ENCODE assay signal across 27 cellular contexts in genomic region chr4:6058531-6059374, GRCh38. TPM values are rescaled to one million over a fixed set of nuclear protein-coding genes. Genes with fewer than 3 reads are reported as not detected.
"Had no signal": no experiment of that assay in that cellular context is flagged by ENCODE, and none has a peak within 500 bp of the region (broad histone marks: within the 10 kb centered on the region; RNA-seq: fewer than 3 reads in every experiment).

No MANE protein-coding gene starts in this region.

- H3K27ac Mint-ChIP-seq: activated CD4-positive, alpha-beta memory T cell treated with anti-CD3 and anti-CD28 coated beads, Interleukin-2, amount 10 ng/mL, durations not matched to agents 7 days and 5 days; activated CD4-positive, alpha-beta T cell treated with anti-CD3 and anti-CD28 coated beads, Interleukin-2, amount 10 ng/mL, durations not matched to agents 24 days and 14 days; activated naive CD4-positive, alpha-beta T cell treated with anti-CD3 and anti-CD28 coated beads for 36 hours; activated naive CD8-positive, alpha-beta T cell treated with anti-CD3 and anti-CD28 coated beads, Interleukin-2, amount 10 ng/mL, durations not matched to agents 7 days and 5 days; activated T-cell treated with anti-CD3 and anti-CD28 coated beads, Interleukin-2, amount 50 U/mL, for 72 hours; effector memory CD8-positive, alpha-beta T cell; natural killer cell treated with Interleukin-12 subunit alpha and Interleukin-12 subunit beta and Interleukin-15 and Interleukin-18, amount 100 ng/mL, for 72 hours; stimulated activated effector memory CD8-positive, alpha-beta T cell treated with anti-CD3 and anti-CD28 coated beads, Interleukin-12 subunit alpha, Interleukin-12 subunit beta, amount 100 ng/mL, for 72 hours; stimulated activated naive CD8-positive, alpha-beta T cell treated with anti-CD3 and anti-CD28 coated beads, Interleukin-15, amount 100 ng/mL, for 72 hours had no signal

- H3K9me3 ChIP-seq: prostate gland had no signal

- H3K4me1 ChIP-seq: breast epithelium, gastrocnemius medialis, left ventricle myocardium inferior, prostate gland, suprapubic skin, transverse colon, uterus had no signal

- H3K36me3 ChIP-seq: breast epithelium, esophagus squamous epithelium, gastrocnemius medialis, left ventricle myocardium inferior, prostate gland, suprapubic skin, transverse colon, uterus had no signal

- H3K27me3 Mint-ChIP-seq: activated CD4-positive, alpha-beta memory T cell treated with anti-CD3 and anti-CD28 coated beads, Interleukin-2, amount 10 ng/mL, durations not matched to agents 7 days and 5 days; activated CD4-positive, alpha-beta T cell treated with anti-CD3 and anti-CD28 coated beads, Interleukin-2, amount 10 ng/mL, durations not matched to agents 24 days and 14 days; activated naive CD8-positive, alpha-beta T cell treated with anti-CD3 and anti-CD28 coated beads, Interleukin-2, amount 10 ng/mL, durations not matched to agents 7 days and 5 days; central memory CD8-positive, alpha-beta T cell; effector memory CD8-positive, alpha-beta T cell; natural killer cell treated with Interleukin-12 subunit alpha and Interleukin-12 subunit beta and Interleukin-15 and Interleukin-18, amount 100 ng/mL, for 72 hours; stimulated activated naive CD8-positive, alpha-beta T cell treated with anti-CD3 and anti-CD28 coated beads, Interleukin-15, amount 100 ng/mL, for 72 hours had no signal

- H3K27ac ChIP-seq: breast epithelium, esophagus squamous epithelium, gastrocnemius medialis, left ventricle myocardium inferior, prostate gland, suprapubic skin, transverse colon, uterus, VCaP had no signal

- H3K9me3 Mint-ChIP-seq: central memory CD8-positive, alpha-beta T cell had no signal

- ATAC-seq: activated CD4-positive, CD25-positive, alpha-beta regulatory T cell treated with anti-CD3 and anti-CD28 coated beads, Interleukin-2, amount 50 U/mL, for 24 hours; activated T-cell treated with anti-CD3 and anti-CD28 coated beads, Interleukin-2, amount 50 U/mL, for 72 hours; effector memory CD8-positive, alpha-beta T cell; gastrocnemius medialis; natural killer cell treated with Interleukin-12 subunit alpha and Interleukin-12 subunit beta and Interleukin-15 and Interleukin-18, amount 100 ng/mL, for 72 hours; stimulated activated effector memory CD8-positive, alpha-beta T cell treated with anti-CD3 and anti-CD28 coated beads, Interleukin-12 subunit alpha, Interleukin-12 subunit beta, amount 100 ng/mL, for 72 hours; stimulated activated naive CD8-positive, alpha-beta T cell treated with anti-CD3 and anti-CD28 coated beads, Interleukin-15, amount 100 ng/mL, for 72 hours had no signal

- H3K27me3 ChIP-seq: breast epithelium, esophagus squamous epithelium, gastrocnemius medialis, transverse colon, uterus had no signal

- DNase-seq: activated CD4-positive, alpha-beta memory T cell treated with anti-CD3 and anti-CD28 coated beads, Interleukin-2, amount 10 ng/mL, durations not matched to agents 7 days and 5 days; activated CD4-positive, alpha-beta T cell treated with anti-CD3 and anti-CD28 coated beads, Interleukin-2, amount 10 ng/mL, durations not matched to agents 24 days and 14 days; activated effector memory CD4-positive, alpha-beta T cell treated with Interleukin-2 at 50 U/mL for 16 hours; activated naive CD4-positive, alpha-beta T cell treated with anti-CD3 and anti-CD28 coated beads for 36 hours; activated naive CD8-positive, alpha-beta T cell treated with anti-CD3 and anti-CD28 coated beads, Interleukin-2, amount 10 ng/mL, durations not matched to agents 7 days and 5 days; activated T-cell treated with anti-CD3 and anti-CD28 coated beads, Interleukin-2, amount 50 U/mL, for 72 hours; amniotic stem cell; effector memory CD8-positive, alpha-beta T cell; esophagus squamous epithelium; gastrocnemius medialis; hypothalamus; left ventricle myocardium inferior; mammary epithelial cell; stimulated activated CD4-positive, alpha-beta T cell treated with anti-CD3 and anti-CD28 coated beads, Interleukin-1b, Interleukin-23, amount 100 ng/mL, for 48 hours; stimulated activated naive CD8-positive, alpha-beta T cell treated with anti-CD3 and anti-CD28 coated beads, Interleukin-15, amount 100 ng/mL, for 72 hours; transverse colon; uterus had no signal

- H3K4me3 Mint-ChIP-seq: activated CD4-positive, alpha-beta memory T cell treated with anti-CD3 and anti-CD28 coated beads, Interleukin-2, amount 10 ng/mL, durations not matched to agents 7 days and 5 days; activated CD4-positive, alpha-beta T cell treated with anti-CD3 and anti-CD28 coated beads, Interleukin-2, amount 10 ng/mL, durations not matched to agents 24 days and 14 days; activated naive CD4-positive, alpha-beta T cell treated with anti-CD3 and anti-CD28 coated beads for 36 hours; activated naive CD8-positive, alpha-beta T cell treated with anti-CD3 and anti-CD28 coated beads, Interleukin-2, amount 10 ng/mL, durations not matched to agents 7 days and 5 days; activated T-cell treated with anti-CD3 and anti-CD28 coated beads, Interleukin-2, amount 50 U/mL, for 72 hours; central memory CD8-positive, alpha-beta T cell; effector memory CD8-positive, alpha-beta T cell; natural killer cell treated with Interleukin-12 subunit alpha and Interleukin-12 subunit beta and Interleukin-15 and Interleukin-18, amount 100 ng/mL, for 72 hours; stimulated activated effector memory CD8-positive, alpha-beta T cell treated with anti-CD3 and anti-CD28 coated beads, Interleukin-12 subunit alpha, Interleukin-12 subunit beta, amount 100 ng/mL, for 72 hours; stimulated activated naive CD8-positive, alpha-beta T cell treated with anti-CD3 and anti-CD28 coated beads, Interleukin-15, amount 100 ng/mL, for 72 hours had no signal

- H3K4me3 ChIP-seq: breast epithelium, esophagus squamous epithelium, gastrocnemius medialis, left ventricle myocardium inferior, prostate gland, suprapubic skin, transverse colon, uterus had no signal

- H3K4me1 Mint-ChIP-seq: activated CD4-positive, alpha-beta memory T cell treated with anti-CD3 and anti-CD28 coated beads, Interleukin-2, amount 10 ng/mL, durations not matched to agents 7 days and 5 days; activated CD4-positive, alpha-beta T cell treated with anti-CD3 and anti-CD28 coated beads, Interleukin-2, amount 10 ng/mL, durations not matched to agents 24 days and 14 days; activated naive CD8-positive, alpha-beta T cell treated with anti-CD3 and anti-CD28 coated beads, Interleukin-2, amount 10 ng/mL, durations not matched to agents 7 days and 5 days; central memory CD8-positive, alpha-beta T cell; stimulated activated effector memory CD8-positive, alpha-beta T cell treated with anti-CD3 and anti-CD28 coated beads, Interleukin-12 subunit alpha, Interleukin-12 subunit beta, amount 100 ng/mL, for 72 hours; stimulated activated naive CD8-positive, alpha-beta T cell treated with anti-CD3 and anti-CD28 coated beads, Interleukin-15, amount 100 ng/mL, for 72 hours had no signal

RNA-seq across cellular contexts. Expression of gene C4orf50, which starts 40.5 kb away (rescaled TPM):
- total RNA-seq: activated naive CD4-positive, alpha-beta T cell treated with anti-CD3 and anti-CD28 coated beads for 36 hours; left ventricle myocardium inferior; mammary epithelial cell; osteocyte; skeletal muscle tissue; suprapubic skin had no signal
- polyA plus RNA-seq: mammary epithelial cell had no signal
